Comparison of ENCODE assay signal across 12 cellular contexts in genomic region chrX:78687586-78687985, GRCh38.
DNase-seq lines count a peak whose midpoint lies in the region; ATAC-seq lines count a peak whose summit lies in the region.
"Had no signal": no experiment of that assay in that cellular context is flagged by ENCODE, and none has a peak within 500 bp of the region (broad histone marks: within the 10 kb centered on the region; RNA-seq: fewer than 3 reads in every experiment).

No MANE protein-coding gene starts in this region.

- ATAC-seq in GM19395 (IDR thresholded peaks at IDR 0.05; ENCODE audit: unreplicated experiment) (peak; percentile 90), HG02870 (IDR thresholded peaks at IDR 0.05; ENCODE audit: unreplicated experiment) (peak; percentile 92), HG03571 (IDR thresholded peaks at IDR 0.05; ENCODE audit: unreplicated experiment) (peak; percentile 76)
- ATAC-seq: HepG2 had no signal

- DNase-seq in CD1c-positive myeloid dendritic cell (ENCODE audit: extremely low spot score): peak; percentile 3
- DNase-seq in T-helper 9 cell: no peak
- no peak for DNase-seq in activated CD8-positive, alpha-beta memory T cell treated with anti-CD3 and anti-CD28 coated beads for 24 hours
- DNase-seq in SHP77 treated with DMSO at 0.1 percent for 48 hours (lab: John Stamatoyannopoulos, UW): no peak
- no peak for DNase-seq in activated T-cell treated with anti-CD3 and anti-CD28 coated beads, Interleukin-2, amount 50 U/mL, for 48 hours
- DNase-seq: NCI-H2171 treated with DMSO at 0.1 percent for 48 hours; SJCRH30; stimulated activated CD4-positive, alpha-beta T cell treated with anti-CD3 and anti-CD28 coated beads, Interleukin-4, amount 100 ng/mL, for 1 hour had no signal
